1 cellular context compared by ENCODE assay signal in genomic region chr16:50474138-50474537, GRCh38.
TF ChIP-seq lines count a peak whose summit lies in the region.

No MANE protein-coding gene starts in this region.

TF ChIP-seq in HCT116, 20 proteins besides CTCF, POLR2A, EP300 and RAD21 (continued from another document):
- TF ChIP-seq REST (IDR thresholded peaks at IDR 0.05; ENCODE audit: low read depth) (no peak), EZH2 (IDR thresholded peaks at IDR 0.05) (no peak), SRF (IDR thresholded peaks at IDR 0.05; ENCODE audit: low read depth) (no peak)
TF ChIP-seq in HCT116: peak in this region for 0.
